In the genomic region with DNA sequence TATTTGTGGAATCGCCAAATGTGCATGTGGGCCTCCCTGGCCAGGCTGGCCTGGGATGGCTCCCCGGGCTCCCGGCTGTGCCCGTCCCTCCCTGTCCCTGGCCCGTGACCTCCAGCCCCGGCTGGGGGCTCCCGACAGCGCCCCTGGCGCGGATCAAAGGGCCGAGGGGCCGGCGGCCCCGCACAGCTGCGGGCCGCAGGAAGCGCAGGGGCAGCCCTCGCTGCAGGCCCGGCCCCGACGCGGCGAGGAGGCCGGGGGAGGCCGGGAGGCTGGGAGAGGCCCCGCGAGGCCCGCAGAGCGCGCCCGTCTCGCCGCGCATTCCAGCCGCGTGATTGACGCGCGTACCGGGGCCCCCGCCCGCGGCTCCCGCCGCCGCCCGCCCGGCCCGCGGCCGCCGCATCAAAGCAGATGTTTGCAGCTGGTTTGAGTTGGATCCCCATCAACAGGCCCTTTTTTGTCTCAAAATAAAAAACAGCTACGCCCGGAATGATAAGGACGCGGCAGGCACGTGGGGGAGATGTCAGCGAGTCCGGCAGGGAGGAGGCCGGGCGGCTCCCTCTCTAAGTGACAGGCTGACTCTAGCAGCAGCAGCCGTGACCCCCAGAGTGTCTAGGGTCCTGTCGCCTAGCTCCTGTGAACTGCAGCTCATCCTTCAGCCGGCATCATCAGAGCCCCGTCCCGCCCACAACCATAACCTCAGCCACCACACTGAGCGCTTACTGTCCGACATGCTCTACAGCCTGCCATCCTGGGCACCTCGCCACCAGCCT, we compare ENCODE assay signal across 3 cellular contexts.
TF ChIP-seq lines count a peak whose summit lies in the region.

No MANE protein-coding gene starts in this region.

TF ChIP-seq in SK-N-SH, 30 proteins besides CTCF, POLR2A, EP300 and RAD21 (continued from another document):
- TF ChIP-seq, protein P1, sequence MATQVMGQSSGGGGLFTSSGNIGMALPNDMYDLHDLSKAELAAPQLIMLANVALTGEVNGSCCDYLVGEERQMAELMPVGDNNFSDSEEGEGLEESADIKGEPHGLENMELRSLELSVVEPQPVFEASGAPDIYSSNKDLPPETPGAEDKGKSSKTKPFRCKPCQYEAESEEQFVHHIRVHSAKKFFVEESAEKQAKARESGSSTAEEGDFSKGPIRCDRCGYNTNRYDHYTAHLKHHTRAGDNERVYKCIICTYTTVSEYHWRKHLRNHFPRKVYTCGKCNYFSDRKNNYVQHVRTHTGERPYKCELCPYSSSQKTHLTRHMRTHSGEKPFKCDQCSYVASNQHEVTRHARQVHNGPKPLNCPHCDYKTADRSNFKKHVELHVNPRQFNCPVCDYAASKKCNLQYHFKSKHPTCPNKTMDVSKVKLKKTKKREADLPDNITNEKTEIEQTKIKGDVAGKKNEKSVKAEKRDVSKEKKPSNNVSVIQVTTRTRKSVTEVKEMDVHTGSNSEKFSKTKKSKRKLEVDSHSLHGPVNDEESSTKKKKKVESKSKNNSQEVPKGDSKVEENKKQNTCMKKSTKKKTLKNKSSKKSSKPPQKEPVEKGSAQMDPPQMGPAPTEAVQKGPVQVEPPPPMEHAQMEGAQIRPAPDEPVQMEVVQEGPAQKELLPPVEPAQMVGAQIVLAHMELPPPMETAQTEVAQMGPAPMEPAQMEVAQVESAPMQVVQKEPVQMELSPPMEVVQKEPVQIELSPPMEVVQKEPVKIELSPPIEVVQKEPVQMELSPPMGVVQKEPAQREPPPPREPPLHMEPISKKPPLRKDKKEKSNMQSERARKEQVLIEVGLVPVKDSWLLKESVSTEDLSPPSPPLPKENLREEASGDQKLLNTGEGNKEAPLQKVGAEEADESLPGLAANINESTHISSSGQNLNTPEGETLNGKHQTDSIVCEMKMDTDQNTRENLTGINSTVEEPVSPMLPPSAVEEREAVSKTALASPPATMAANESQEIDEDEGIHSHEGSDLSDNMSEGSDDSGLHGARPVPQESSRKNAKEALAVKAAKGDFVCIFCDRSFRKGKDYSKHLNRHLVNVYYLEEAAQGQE (IDR thresholded peaks at IDR 0.05; ENCODE audit: low read depth, low read length): no peak
- TF ChIP-seq RFX5 (IDR thresholded peaks at IDR 0.05; ENCODE audit: low read length) (no peak), RXRA (IDR thresholded peaks at IDR 0.05; ENCODE audit: borderline replicate concordance, low read depth) (no peak), EZH2phosphoT487 (IDR thresholded peaks at IDR 0.05; ENCODE audit: borderline replicate concordance, low read depth) (no peak), MEF2A (IDR thresholded peaks at IDR 0.05; ENCODE audit: borderline replicate concordance, low read depth) (no peak), NRF1 (IDR thresholded peaks at IDR 0.05; ENCODE audit: low read depth, low read length) (no peak)
- TF ChIP-seq, protein P2, sequence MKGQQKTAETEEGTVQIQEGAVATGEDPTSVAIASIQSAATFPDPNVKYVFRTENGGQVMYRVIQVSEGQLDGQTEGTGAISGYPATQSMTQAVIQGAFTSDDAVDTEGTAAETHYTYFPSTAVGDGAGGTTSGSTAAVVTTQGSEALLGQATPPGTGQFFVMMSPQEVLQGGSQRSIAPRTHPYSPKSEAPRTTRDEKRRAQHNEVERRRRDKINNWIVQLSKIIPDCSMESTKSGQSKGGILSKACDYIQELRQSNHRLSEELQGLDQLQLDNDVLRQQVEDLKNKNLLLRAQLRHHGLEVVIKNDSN (IDR thresholded peaks at IDR 0.05; ENCODE audit: borderline replicate concordance, low read depth): no peak
- TF ChIP-seq, protein P3, sequence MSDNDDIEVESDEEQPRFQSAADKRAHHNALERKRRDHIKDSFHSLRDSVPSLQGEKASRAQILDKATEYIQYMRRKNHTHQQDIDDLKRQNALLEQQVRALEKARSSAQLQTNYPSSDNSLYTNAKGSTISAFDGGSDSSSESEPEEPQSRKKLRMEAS (IDR thresholded peaks at IDR 0.05; ENCODE audit: low read depth): no peak
- TF ChIP-seq, protein P4, sequence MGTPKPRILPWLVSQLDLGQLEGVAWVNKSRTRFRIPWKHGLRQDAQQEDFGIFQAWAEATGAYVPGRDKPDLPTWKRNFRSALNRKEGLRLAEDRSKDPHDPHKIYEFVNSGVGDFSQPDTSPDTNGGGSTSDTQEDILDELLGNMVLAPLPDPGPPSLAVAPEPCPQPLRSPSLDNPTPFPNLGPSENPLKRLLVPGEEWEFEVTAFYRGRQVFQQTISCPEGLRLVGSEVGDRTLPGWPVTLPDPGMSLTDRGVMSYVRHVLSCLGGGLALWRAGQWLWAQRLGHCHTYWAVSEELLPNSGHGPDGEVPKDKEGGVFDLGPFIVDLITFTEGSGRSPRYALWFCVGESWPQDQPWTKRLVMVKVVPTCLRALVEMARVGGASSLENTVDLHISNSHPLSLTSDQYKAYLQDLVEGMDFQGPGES (IDR thresholded peaks at IDR 0.05; ENCODE audit: low read depth, low read length): no peak

TF ChIP-seq in SK-N-SH treated with all-trans-retinoic acid at 6 μM for 48 hours, 23 proteins besides CTCF, POLR2A, EP300 and RAD21 (continued from another document):
- TF ChIP-seq, protein P5, sequence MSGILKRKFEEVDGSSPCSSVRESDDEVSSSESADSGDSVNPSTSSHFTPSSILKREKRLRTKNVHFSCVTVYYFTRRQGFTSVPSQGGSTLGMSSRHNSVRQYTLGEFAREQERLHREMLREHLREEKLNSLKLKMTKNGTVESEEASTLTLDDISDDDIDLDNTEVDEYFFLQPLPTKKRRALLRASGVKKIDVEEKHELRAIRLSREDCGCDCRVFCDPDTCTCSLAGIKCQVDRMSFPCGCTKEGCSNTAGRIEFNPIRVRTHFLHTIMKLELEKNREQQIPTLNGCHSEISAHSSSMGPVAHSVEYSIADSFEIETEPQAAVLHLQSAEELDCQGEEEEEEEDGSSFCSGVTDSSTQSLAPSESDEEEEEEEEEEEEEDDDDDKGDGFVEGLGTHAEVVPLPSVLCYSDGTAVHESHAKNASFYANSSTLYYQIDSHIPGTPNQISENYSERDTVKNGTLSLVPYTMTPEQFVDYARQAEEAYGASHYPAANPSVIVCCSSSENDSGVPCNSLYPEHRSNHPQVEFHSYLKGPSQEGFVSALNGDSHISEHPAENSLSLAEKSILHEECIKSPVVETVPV (CRISPR knock-in tag; IDR thresholded peaks at IDR 0.05): no peak
- no peak for TF ChIP-seq BACH2 (CRISPR knock-in tag; IDR thresholded peaks at IDR 0.05; ENCODE audit: borderline replicate concordance)

TF ChIP-seq in K562, 482 proteins besides CTCF, POLR2A, EP300 and RAD21 (continued from another document):
- TF ChIP-seq NCOA6 (IDR thresholded peaks at IDR 0.05): no peak
- no peak for TF ChIP-seq HMGN3 (IDR thresholded peaks at IDR 0.05; ENCODE audit: borderline replicate concordance, extremely low read depth, insufficient read length, low read depth, low read length)
- peak; percentile 35; the same call in 1 of the 2 replicates for TF ChIP-seq BHLHE40 (IDR thresholded peaks at IDR 0.05; ENCODE audit: low read length)
- TF ChIP-seq CHCHD3 (CRISPR knock-in tag; IDR thresholded peaks at IDR 0.05): no peak
- TF ChIP-seq CEBPB (tag; IDR thresholded peaks at IDR 0.05): no peak
- no peak for TF ChIP-seq SRF (CRISPR knock-in tag; IDR thresholded peaks at IDR 0.05)
